1 cellular context compared by ENCODE assay signal in the genomic region with DNA sequence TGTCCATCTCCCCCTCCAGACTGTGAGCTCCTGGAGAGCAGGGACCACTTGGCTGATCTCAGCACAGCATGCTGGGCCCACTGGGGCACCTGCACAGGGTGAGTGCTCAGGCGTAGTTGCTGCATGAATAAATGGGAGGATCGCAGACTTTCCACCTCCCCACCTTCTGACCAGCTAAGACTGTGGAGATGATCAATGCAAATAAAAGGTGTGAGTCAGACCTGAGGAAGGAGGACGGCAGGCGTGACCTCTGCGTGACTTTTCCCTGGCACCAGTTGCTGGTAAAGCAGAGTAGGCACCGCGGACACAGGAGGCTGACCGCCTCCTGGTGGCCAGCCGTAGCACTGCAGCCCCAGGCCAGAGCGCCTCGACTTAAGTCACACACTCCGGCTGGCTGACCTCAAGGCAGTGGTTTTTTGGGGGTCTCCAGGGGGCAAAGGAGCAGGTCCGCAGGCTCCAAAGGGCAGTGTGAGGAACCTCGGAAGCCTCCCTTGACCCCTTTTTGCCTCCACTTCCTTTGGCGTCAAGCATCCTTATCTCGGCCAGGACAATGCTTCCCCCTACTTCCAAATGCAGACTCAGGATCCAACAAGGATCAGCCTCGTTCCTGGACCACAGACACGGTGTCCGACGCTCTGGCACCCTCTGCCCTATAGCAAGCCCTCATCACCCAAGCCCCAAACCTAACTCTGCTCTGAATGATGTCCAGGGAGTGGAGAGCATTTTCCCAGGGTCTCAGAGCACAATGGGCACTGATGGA.
TF ChIP-seq lines count a peak whose summit lies in the region.

No MANE protein-coding gene starts in this region.

TF ChIP-seq in HepG2, 621 proteins besides CTCF, POLR2A, EP300 and RAD21 (continued from another document and continues in another):
- TF ChIP-seq, protein P1, sequence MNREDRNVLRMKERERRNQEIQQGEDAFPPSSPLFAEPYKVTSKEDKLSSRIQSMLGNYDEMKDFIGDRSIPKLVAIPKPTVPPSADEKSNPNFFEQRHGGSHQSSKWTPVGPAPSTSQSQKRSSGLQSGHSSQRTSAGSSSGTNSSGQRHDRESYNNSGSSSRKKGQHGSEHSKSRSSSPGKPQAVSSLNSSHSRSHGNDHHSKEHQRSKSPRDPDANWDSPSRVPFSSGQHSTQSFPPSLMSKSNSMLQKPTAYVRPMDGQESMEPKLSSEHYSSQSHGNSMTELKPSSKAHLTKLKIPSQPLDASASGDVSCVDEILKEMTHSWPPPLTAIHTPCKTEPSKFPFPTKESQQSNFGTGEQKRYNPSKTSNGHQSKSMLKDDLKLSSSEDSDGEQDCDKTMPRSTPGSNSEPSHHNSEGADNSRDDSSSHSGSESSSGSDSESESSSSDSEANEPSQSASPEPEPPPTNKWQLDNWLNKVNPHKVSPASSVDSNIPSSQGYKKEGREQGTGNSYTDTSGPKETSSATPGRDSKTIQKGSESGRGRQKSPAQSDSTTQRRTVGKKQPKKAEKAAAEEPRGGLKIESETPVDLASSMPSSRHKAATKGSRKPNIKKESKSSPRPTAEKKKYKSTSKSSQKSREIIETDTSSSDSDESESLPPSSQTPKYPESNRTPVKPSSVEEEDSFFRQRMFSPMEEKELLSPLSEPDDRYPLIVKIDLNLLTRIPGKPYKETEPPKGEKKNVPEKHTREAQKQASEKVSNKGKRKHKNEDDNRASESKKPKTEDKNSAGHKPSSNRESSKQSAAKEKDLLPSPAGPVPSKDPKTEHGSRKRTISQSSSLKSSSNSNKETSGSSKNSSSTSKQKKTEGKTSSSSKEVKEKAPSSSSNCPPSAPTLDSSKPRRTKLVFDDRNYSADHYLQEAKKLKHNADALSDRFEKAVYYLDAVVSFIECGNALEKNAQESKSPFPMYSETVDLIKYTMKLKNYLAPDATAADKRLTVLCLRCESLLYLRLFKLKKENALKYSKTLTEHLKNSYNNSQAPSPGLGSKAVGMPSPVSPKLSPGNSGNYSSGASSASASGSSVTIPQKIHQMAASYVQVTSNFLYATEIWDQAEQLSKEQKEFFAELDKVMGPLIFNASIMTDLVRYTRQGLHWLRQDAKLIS (CRISPR knock-in tag; IDR thresholded peaks at IDR 0.05) = no peak
- TF ChIP-seq KLF11 (CRISPR knock-in tag; IDR thresholded peaks at IDR 0.05) (no peak), MAFG (CRISPR knock-in tag; IDR thresholded peaks at IDR 0.05) (no peak), ZFP82 (CRISPR knock-in tag; IDR thresholded peaks at IDR 0.05; ENCODE audit: borderline replicate concordance) (no peak), SNAI1 (CRISPR knock-in tag; IDR thresholded peaks at IDR 0.05; ENCODE audit: borderline replicate concordance) (no peak), TARDBP (CRISPR knock-in tag; IDR thresholded peaks at IDR 0.05) (0 out of 2 replicates have a peak, but pooled peaks have one; percentile 38), ZNF7 (CRISPR knock-in tag; IDR thresholded peaks at IDR 0.05) (no peak), ZNF775 (CRISPR knock-in tag; IDR thresholded peaks at IDR 0.05; ENCODE audit: borderline replicate concordance) (no peak), KIAA2018 (CRISPR knock-in tag; IDR thresholded peaks at IDR 0.05; ENCODE audit: borderline replicate concordance) (no peak), FOXK2 (IDR thresholded peaks at IDR 0.05) (no peak), BORCS8-MEF2B (CRISPR knock-in tag; IDR thresholded peaks at IDR 0.05) (no peak), SRY (CRISPR knock-in tag; IDR thresholded peaks at IDR 0.05) (no peak), KDM1A (CRISPR knock-in tag; IDR thresholded peaks at IDR 0.05) (0 out of 2 replicates have a peak, but pooled peaks have one; percentile 16), KMT2A (CRISPR knock-in tag; IDR thresholded peaks at IDR 0.05) (0 out of 2 replicates have a peak, but pooled peaks have one; percentile 35), PRDM10 (CRISPR knock-in tag; IDR thresholded peaks at IDR 0.05; ENCODE audit: low read depth) (no peak), U2AF1 (optimal IDR thresholded peaks at IDR 0.05; ENCODE audit: low read depth, low read length) (no peak), ZFP36 (IDR thresholded peaks at IDR 0.05; ENCODE audit: borderline replicate concordance, low read depth, low read length, partially characterized antibody) (no peak), NFKB2 (CRISPR knock-in tag; IDR thresholded peaks at IDR 0.05; ENCODE audit: borderline replicate concordance) (no peak; the same call in 1 of the 2 replicates), MTA3 (CRISPR knock-in tag; IDR thresholded peaks at IDR 0.05) (no peak), SAP130 (CRISPR knock-in tag; IDR thresholded peaks at IDR 0.05; ENCODE audit: low read depth) (peak; percentile 18; the same call in 1 of the 2 replicates), ZHX1 (CRISPR knock-in tag; IDR thresholded peaks at IDR 0.05; ENCODE audit: low read depth) (no peak), ZSCAN31 (CRISPR knock-in tag; IDR thresholded peaks at IDR 0.05; ENCODE audit: low read depth) (0 out of 2 replicates have a peak, but pooled peaks have one; percentile 15), CEBPG (CRISPR knock-in tag; IDR thresholded peaks at IDR 0.05) (no peak), FLYWCH1 (CRISPR knock-in tag; IDR thresholded peaks at IDR 0.05) (no peak)
- TF ChIP-seq, protein P2, sequence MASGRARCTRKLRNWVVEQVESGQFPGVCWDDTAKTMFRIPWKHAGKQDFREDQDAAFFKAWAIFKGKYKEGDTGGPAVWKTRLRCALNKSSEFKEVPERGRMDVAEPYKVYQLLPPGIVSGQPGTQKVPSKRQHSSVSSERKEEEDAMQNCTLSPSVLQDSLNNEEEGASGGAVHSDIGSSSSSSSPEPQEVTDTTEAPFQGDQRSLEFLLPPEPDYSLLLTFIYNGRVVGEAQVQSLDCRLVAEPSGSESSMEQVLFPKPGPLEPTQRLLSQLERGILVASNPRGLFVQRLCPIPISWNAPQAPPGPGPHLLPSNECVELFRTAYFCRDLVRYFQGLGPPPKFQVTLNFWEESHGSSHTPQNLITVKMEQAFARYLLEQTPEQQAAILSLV (CRISPR knock-in tag; IDR thresholded peaks at IDR 0.05; ENCODE audit: borderline replicate concordance) = 0 out of 2 replicates have a peak, but pooled peaks have one; percentile 53
- TF ChIP-seq, protein P3, sequence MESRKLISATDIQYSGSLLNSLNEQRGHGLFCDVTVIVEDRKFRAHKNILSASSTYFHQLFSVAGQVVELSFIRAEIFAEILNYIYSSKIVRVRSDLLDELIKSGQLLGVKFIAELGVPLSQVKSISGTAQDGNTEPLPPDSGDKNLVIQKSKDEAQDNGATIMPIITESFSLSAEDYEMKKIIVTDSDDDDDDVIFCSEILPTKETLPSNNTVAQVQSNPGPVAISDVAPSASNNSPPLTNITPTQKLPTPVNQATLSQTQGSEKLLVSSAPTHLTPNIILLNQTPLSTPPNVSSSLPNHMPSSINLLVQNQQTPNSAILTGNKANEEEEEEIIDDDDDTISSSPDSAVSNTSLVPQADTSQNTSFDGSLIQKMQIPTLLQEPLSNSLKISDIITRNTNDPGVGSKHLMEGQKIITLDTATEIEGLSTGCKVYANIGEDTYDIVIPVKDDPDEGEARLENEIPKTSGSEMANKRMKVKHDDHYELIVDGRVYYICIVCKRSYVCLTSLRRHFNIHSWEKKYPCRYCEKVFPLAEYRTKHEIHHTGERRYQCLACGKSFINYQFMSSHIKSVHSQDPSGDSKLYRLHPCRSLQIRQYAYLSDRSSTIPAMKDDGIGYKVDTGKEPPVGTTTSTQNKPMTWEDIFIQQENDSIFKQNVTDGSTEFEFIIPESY (CRISPR knock-in tag; IDR thresholded peaks at IDR 0.05) = peak; percentile 91; the same call in 1 of the 2 replicates
- TF ChIP-seq, protein P4, sequence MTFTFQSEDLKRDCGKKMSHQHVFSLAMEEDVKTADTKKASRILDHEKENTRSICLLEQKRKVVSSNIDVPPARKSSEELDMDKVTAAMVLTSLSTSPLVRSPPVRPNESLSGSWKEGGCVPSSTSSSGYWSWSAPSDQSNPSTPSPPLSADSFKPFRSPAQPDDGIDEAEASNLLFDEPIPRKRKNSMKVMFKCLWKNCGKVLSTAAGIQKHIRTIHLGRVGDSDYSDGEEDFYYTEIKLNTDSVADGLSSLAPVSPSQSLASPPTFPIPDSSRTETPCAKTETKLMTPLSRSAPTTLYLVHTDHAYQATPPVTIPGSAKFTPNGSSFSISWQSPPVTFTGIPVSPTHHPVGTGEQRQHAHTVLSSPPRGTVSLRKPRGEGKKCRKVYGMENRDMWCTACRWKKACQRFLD (CRISPR knock-in tag; IDR thresholded peaks at IDR 0.05; ENCODE audit: borderline replicate concordance) = no peak
